In genomic region chr1:37486680-37487618, GRCh38 we compare ENCODE assay signal across 8 cellular contexts. TPM values are rescaled to one million over a fixed set of nuclear protein-coding genes. Genes with fewer than 3 reads are reported as not detected.
DNase-seq lines count a peak whose midpoint lies in the region; ATAC-seq and TF ChIP-seq lines count a peak whose summit lies in the region.

No MANE protein-coding gene starts in this region.

- peaks cover 19% of the 10 kb centered on the region for H3K4me1 Mint-ChIP-seq in activated CD4-positive, alpha-beta memory T cell treated with anti-CD3 and anti-CD28 coated beads for 36 hours (ENCODE audit: low read depth)

- peaks cover 31% of the 10 kb centered on the region for H3K36me3 Mint-ChIP-seq in activated CD4-positive, alpha-beta memory T cell treated with anti-CD3 and anti-CD28 coated beads for 36 hours

- no peak overlapping the region for H3K4me3 Mint-ChIP-seq in activated CD4-positive, alpha-beta memory T cell treated with anti-CD3 and anti-CD28 coated beads for 36 hours

- POLR2A ChIA-PET in activated CD4-positive, alpha-beta memory T cell treated with anti-CD3 and anti-CD28 coated beads for 36 hours (lab: Charles Lee), result interaction anchor here (1.0 to 4.7 kb wide), 4 partner anchors 11 to 32 kb away, joined by 4 to 56 read pairs (median 6); partner anchors contain the start of genes MEAF6 and ZC3H12A

- ATAC-seq in GM19043 (IDR thresholded peaks at IDR 0.05; ENCODE audit: low read depth, unreplicated experiment) (peak; percentile 66), GM19463 (IDR thresholded peaks at IDR 0.05; ENCODE audit: unreplicated experiment) (no peak)

- intact Hi-C loops in activated CD4-positive, alpha-beta memory T cell treated with anti-CD3 and anti-CD28 coated beads for 36 hours (cut with micrococcal nuclease), result loop anchor here (1.0 kb wide), 1 partner anchor 32 kb away; no protein-coding TSS in a partner anchor

- no peaks in the 10 kb centered on the region for H3K27me3 Mint-ChIP-seq in activated CD4-positive, alpha-beta memory T cell treated with anti-CD3 and anti-CD28 coated beads for 36 hours

- CTCF ChIA-PET in activated CD4-positive, alpha-beta memory T cell treated with anti-CD3 and anti-CD28 coated beads for 36 hours (lab: Charles Lee), result interaction anchor here (0.6 to 8.2 kb wide), 29 partner anchors 12 to 1325 kb away, joined by 3 to 241 read pairs (median 4); partner anchors contain the start of genes MEAF6, SNIP1 and ZC3H12A

- peak overlapping the region; percentile 72 for H3K27ac Mint-ChIP-seq in activated CD4-positive, alpha-beta memory T cell treated with anti-CD3 and anti-CD28 coated beads for 36 hours

- no peaks in the 10 kb centered on the region for H3K9me3 Mint-ChIP-seq in activated CD4-positive, alpha-beta memory T cell treated with anti-CD3 and anti-CD28 coated beads for 36 hours

- DNase-seq in AG09319 (ENCODE audit: extremely low read depth, low read depth) (no peak), NCI-H524 (lab: John Stamatoyannopoulos, UW) (peak; percentile 71 to 79), ecto neural progenitor cell (ENCODE audit: low spot score) (peak; percentile 83), medulla oblongata (ENCODE audit: extremely low spot score) (peak; percentile 66)
- DNase-seq in activated CD4-positive, alpha-beta memory T cell treated with anti-CD3 and anti-CD28 coated beads for 36 hours, result peak; percentile 84
- peak; percentile 73 for DNase-seq in stimulated activated CD8-positive, alpha-beta memory T cell treated with anti-CD3 and anti-CD28 coated beads, Interleukin-15, amount 100 ng/mL, for 1 hour (ENCODE audit: low read depth)

- TF ChIP-seq CTCF in AG09319 (IDR thresholded peaks at IDR 0.05; ENCODE audit: low read depth, low read length), result peak; percentile 100

RNA-seq across cellular contexts. Expression of gene ZC3H12A, which starts 12.6 kb away (rescaled TPM):
- total RNA-seq in activated CD4-positive, alpha-beta memory T cell treated with anti-CD3 and anti-CD28 coated beads for 36 hours, result 10 to 100 TPM; 39.0 to 40.8 TPM

RNA-seq across cellular contexts. Expression of gene MEAF6, which starts 27.6 kb away (rescaled TPM):
- 10 to 100 TPM; 89.6 to 89.7 TPM for total RNA-seq in activated CD4-positive, alpha-beta memory T cell treated with anti-CD3 and anti-CD28 coated beads for 36 hours
